33 cellular contexts compared by ENCODE assay signal in genomic region chr6:25242567-25242966, GRCh38.
"Had no signal": no experiment of that assay in that cellular context is flagged by ENCODE, and none has a peak within 500 bp of the region (broad histone marks: within the 10 kb centered on the region; RNA-seq: fewer than 3 reads in every experiment).

No MANE protein-coding gene starts in this region.

- H3K9me3 ChIP-seq: MG63 had no signal

- H3K27ac Mint-ChIP-seq: activated CD4-positive, alpha-beta memory T cell treated with anti-CD3 and anti-CD28 coated beads, Interleukin-2, amount 10 ng/mL, durations not matched to agents 7 days and 5 days; activated CD8-positive, alpha-beta memory T cell treated with anti-CD3 and anti-CD28 coated beads, Interleukin-2, amount 10 ng/mL, durations not matched to agents 7 days and 5 days; activated naive CD4-positive, alpha-beta T cell treated with anti-CD3 and anti-CD28 coated beads, Interleukin-2, amount 10 ng/mL, durations not matched to agents 7 days and 5 days; activated naive CD8-positive, alpha-beta T cell; activated naive CD8-positive, alpha-beta T cell treated with anti-CD3 and anti-CD28 coated beads, Interleukin-2, amount 50 U/mL, for 24 hours; brain; T-cell had no signal

- H3K4me3 Mint-ChIP-seq: activated CD4-positive, alpha-beta memory T cell treated with anti-CD3 and anti-CD28 coated beads, Interleukin-2, amount 10 ng/mL, durations not matched to agents 7 days and 5 days; activated CD8-positive, alpha-beta memory T cell treated with anti-CD3 and anti-CD28 coated beads, Interleukin-2, amount 10 ng/mL, durations not matched to agents 7 days and 5 days; activated naive CD4-positive, alpha-beta T cell treated with anti-CD3 and anti-CD28 coated beads, Interleukin-2, amount 10 ng/mL, durations not matched to agents 7 days and 5 days; activated naive CD8-positive, alpha-beta T cell; activated naive CD8-positive, alpha-beta T cell treated with anti-CD3 and anti-CD28 coated beads, Interleukin-2, amount 50 U/mL, for 24 hours; brain; T-cell had no signal

- H3K27ac ChIP-seq: VCaP had no signal

- H3K36me3 Mint-ChIP-seq: activated CD8-positive, alpha-beta memory T cell treated with anti-CD3 and anti-CD28 coated beads, Interleukin-2, amount 10 ng/mL, durations not matched to agents 7 days and 5 days; activated naive CD4-positive, alpha-beta T cell treated with anti-CD3 and anti-CD28 coated beads, Interleukin-2, amount 10 ng/mL, durations not matched to agents 7 days and 5 days; activated naive CD8-positive, alpha-beta T cell; brain; T-cell had no signal

- H3K27me3 Mint-ChIP-seq: activated naive CD4-positive, alpha-beta T cell treated with anti-CD3 and anti-CD28 coated beads, Interleukin-2, amount 10 ng/mL, durations not matched to agents 7 days and 5 days; brain had no signal

- H3K9me3 Mint-ChIP-seq: activated CD4-positive, alpha-beta memory T cell treated with anti-CD3 and anti-CD28 coated beads, Interleukin-2, amount 10 ng/mL, durations not matched to agents 7 days and 5 days; activated naive CD4-positive, alpha-beta T cell treated with anti-CD3 and anti-CD28 coated beads, Interleukin-2, amount 10 ng/mL, durations not matched to agents 7 days and 5 days; activated naive CD8-positive, alpha-beta T cell treated with anti-CD3 and anti-CD28 coated beads, Interleukin-2, amount 50 U/mL, for 24 hours; brain; T-cell had no signal

- H3K27me3 ChIP-seq: MG63 had no signal

- DNase-seq: activated CD4-positive, alpha-beta memory T cell treated with anti-CD3 and anti-CD28 coated beads, Interleukin-2, amount 10 ng/mL, durations not matched to agents 7 days and 5 days; activated CD4-positive, alpha-beta T cell treated with anti-CD3 and anti-CD28 coated beads for 1 hour; activated CD4-positive, alpha-beta T cell treated with anti-CD3 and anti-CD28 coated beads for 48 hours; activated CD4-positive, CD25-positive, alpha-beta regulatory T cell; activated CD8-positive, alpha-beta memory T cell treated with anti-CD3 and anti-CD28 coated beads for 24 hours; activated CD8-positive, alpha-beta memory T cell treated with anti-CD3 and anti-CD28 coated beads, Interleukin-2, amount 10 ng/mL, durations not matched to agents 7 days and 5 days; activated CD8-positive, alpha-beta memory T cell treated with anti-CD3 and anti-CD28 coated beads, Interleukin-2, amount 50 U/mL, for 48 hours; activated effector memory CD4-positive, alpha-beta T cell treated with Interleukin-2 at 50 U/mL for 16 hours; activated naive CD4-positive, alpha-beta T cell treated with anti-CD3 and anti-CD28 coated beads, Interleukin-2, amount 10 ng/mL, durations not matched to agents 7 days and 5 days; activated naive CD8-positive, alpha-beta T cell treated with anti-CD3 and anti-CD28 coated beads, Interleukin-2, amount 50 U/mL, for 24 hours; activated T-cell treated with anti-CD3 and anti-CD28 coated beads, Interleukin-2, amount 50 U/mL, for 48 hours; anterior cingulate cortex; caudate nucleus; cerebellar nuclear complex; Kasumi-1; KG1; MG63; NCI-H1048; NCI-H1105 treated with DMSO at 0.1 percent for 48 hours; NCI-H1436; NCI-H187; NCI-H2081; NCI-H226; NCI-H446 treated with DMSO at 0.1 percent for 48 hours; NCI-H524; NCI-H774; SIG-M5; T-cell; T-helper 2 cell; T-helper 9 cell had no signal

- H3K4me1 Mint-ChIP-seq: activated CD8-positive, alpha-beta memory T cell treated with anti-CD3 and anti-CD28 coated beads, Interleukin-2, amount 10 ng/mL, durations not matched to agents 7 days and 5 days; activated naive CD4-positive, alpha-beta T cell treated with anti-CD3 and anti-CD28 coated beads, Interleukin-2, amount 10 ng/mL, durations not matched to agents 7 days and 5 days; brain; T-cell had no signal
